ENCODE assay signal across 8 cellular contexts in the genomic region with DNA sequence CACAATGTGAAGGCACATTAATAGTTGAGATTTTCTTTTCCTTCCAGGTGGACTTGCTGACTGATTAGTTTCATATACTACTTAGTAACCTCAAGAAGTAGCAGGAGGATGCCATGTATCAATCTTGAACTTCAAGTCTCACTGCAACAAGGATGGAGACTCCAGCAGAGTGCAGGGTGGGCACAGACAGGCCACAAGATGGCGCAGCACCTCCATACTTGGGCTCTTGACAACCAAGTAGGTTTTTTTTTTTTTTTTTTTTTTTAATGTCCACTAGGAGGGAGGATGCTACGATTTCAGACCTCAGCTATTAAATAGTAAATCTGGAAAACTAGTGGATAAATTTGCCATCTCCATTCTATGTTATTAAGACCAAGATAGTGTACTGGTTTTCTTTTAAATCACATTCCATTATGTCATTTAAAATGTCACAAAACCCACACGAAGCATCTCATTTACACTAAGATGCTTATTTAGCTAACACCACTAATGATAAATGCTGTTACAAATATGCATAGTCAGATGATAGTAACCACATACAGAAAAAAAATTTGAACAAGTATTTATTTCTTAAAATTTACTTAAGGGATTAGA.
DNase-seq lines count a peak whose midpoint lies in the region; ATAC-seq and TF ChIP-seq lines count a peak whose summit lies in the region.

No MANE protein-coding gene starts in this region.

- DNase-seq in DMS53 (lab: John Stamatoyannopoulos, UW) (peak; percentile 90), NCI-H2196 treated with DMSO at 0.1 percent for 48 hours (lab: John Stamatoyannopoulos, UW; ENCODE audit: unreplicated experiment) (peak; percentile 15), cardiac fibroblast (ENCODE audit: low read depth in 2 of 2) (peak; percentile 90), kidney glomerular epithelial cell (lab: John Stamatoyannopoulos, UW) (peak; percentile 58)
- DNase-seq in activated CD4-positive, CD25-positive, alpha-beta regulatory T cell (lab: John Stamatoyannopoulos, UW) = peak; percentile 40 to 68 (median 57)
- DNase-seq in stimulated activated CD4-positive, alpha-beta T cell treated with anti-CD3 and anti-CD28 coated beads, Interleukin-2, amount 100 ng/mL, for 4 hours (ENCODE audit: low read depth) = peak; percentile 70

- H3K4me3 ChIP-seq in cardiac fibroblast (replicated peaks in 1 of 2; ENCODE audit: low read depth in 2 of 2, low read length in 2 of 2) = no peak overlapping the region

- ATAC-seq in HG02610 (IDR thresholded peaks at IDR 0.05; ENCODE audit: unreplicated experiment) (peak; percentile 55), GM18520 (IDR thresholded peaks at IDR 0.05; ENCODE audit: unreplicated experiment) (no peak)

- TF ChIP-seq CTCF in cardiac fibroblast (IDR thresholded peaks at IDR 0.05; ENCODE audit: low read depth, low read length) = peak; percentile 92

Comparison
In these comparisons a context has a peak if more than half of its experiments do, and no peak if none do; other contexts are left out.
1. DNase-seq: peak in every context shown above with its lines; median percentile 90 in DMS53; 90 in cardiac fibroblast; 70 in stimulated activated CD4-positive, alpha-beta T cell treated with anti-CD3 and anti-CD28 coated beads, Interleukin-2, amount 100 ng/mL, for 4 hours; 58 in kidney glomerular epithelial cell; 57 in activated CD4-positive, CD25-positive, alpha-beta regulatory T cell; 15 in NCI-H2196 treated with DMSO at 0.1 percent for 48 hours.